ENCODE assay signal across 1 cellular context in the genomic region with DNA sequence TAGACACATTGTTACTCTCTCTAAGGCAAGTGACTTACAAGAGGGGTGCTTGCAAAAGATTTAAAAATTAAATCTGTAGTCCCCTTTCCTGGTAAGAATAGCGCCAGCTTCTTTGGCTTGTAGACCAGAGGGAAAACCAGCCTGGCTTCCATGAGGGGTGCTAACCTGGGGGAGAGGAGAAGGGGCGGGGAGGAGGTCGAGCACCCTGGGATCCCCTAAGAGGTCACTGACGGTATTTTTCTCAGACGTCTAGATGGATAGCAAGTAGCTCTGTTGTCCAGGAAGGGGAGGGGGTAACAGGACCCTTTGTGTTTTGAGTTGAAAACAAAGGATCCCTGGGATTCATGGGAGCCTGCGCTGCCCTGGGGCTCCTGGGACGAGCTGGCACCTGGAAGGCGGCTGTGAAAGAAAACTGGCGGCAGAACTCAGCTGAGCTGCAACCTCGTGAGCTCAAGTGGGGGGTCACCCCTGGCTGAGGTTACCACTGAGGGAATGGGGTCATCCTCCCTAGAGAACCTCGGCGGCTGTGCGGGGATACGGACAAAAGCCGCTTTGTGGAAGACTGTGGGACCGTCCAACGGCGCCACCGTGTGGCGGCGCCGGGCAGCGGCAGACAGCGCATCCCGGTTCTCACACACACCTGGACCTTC.
TF ChIP-seq lines count a peak whose summit lies in the region.

No MANE protein-coding gene starts in this region.

TF ChIP-seq in HCT116, 20 proteins besides CTCF, POLR2A, EP300 and RAD21 (continued from another document):
- TF ChIP-seq, protein P1, sequence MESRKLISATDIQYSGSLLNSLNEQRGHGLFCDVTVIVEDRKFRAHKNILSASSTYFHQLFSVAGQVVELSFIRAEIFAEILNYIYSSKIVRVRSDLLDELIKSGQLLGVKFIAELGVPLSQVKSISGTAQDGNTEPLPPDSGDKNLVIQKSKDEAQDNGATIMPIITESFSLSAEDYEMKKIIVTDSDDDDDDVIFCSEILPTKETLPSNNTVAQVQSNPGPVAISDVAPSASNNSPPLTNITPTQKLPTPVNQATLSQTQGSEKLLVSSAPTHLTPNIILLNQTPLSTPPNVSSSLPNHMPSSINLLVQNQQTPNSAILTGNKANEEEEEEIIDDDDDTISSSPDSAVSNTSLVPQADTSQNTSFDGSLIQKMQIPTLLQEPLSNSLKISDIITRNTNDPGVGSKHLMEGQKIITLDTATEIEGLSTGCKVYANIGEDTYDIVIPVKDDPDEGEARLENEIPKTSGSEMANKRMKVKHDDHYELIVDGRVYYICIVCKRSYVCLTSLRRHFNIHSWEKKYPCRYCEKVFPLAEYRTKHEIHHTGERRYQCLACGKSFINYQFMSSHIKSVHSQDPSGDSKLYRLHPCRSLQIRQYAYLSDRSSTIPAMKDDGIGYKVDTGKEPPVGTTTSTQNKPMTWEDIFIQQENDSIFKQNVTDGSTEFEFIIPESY (IDR thresholded peaks at IDR 0.05; ENCODE audit: extremely low read depth, insufficient replicate concordance, low read length): no peak
- TF ChIP-seq ZNF274 (IDR thresholded peaks at IDR 0.05; ENCODE audit: low read depth, low read length): no peak
- no peak for TF ChIP-seq SRF (IDR thresholded peaks at IDR 0.05; ENCODE audit: low read depth)
- TF ChIP-seq, protein P2, sequence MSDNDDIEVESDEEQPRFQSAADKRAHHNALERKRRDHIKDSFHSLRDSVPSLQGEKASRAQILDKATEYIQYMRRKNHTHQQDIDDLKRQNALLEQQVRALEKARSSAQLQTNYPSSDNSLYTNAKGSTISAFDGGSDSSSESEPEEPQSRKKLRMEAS (IDR thresholded peaks at IDR 0.05): no peak
- no peak for TF ChIP-seq ZFX (IDR thresholded peaks at IDR 0.05)
- TF ChIP-seq JUND (IDR thresholded peaks at IDR 0.05): no peak
- TF ChIP-seq CBX3 (IDR thresholded peaks at IDR 0.05; ENCODE audit: low read depth): no peak
- TF ChIP-seq, protein P3, sequence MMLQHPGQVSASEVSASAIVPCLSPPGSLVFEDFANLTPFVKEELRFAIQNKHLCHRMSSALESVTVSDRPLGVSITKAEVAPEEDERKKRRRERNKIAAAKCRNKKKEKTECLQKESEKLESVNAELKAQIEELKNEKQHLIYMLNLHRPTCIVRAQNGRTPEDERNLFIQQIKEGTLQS (IDR thresholded peaks at IDR 0.05): no peak
- no peak for TF ChIP-seq YY1 (IDR thresholded peaks at IDR 0.05; ENCODE audit: extremely low read depth, insufficient replicate concordance, low read depth, low read length)
